Comparison of ENCODE assay signal across 10 cellular contexts in genomic region chr10:55367555-55367954, GRCh38.
"Had no signal": no experiment of that assay in that cellular context is flagged by ENCODE, and none has a peak within 500 bp of the region (broad histone marks: within the 10 kb centered on the region; RNA-seq: fewer than 3 reads in every experiment).

No MANE protein-coding gene starts in this region.

- H3K4me3 Mint-ChIP-seq: H9, HFFc6 had no signal

- H2AFZ ChIP-seq: GM23248 had no signal

- DNase-seq: GM23248, GOT3, H9, HFFc6, KBM-7 had no signal

- H3K27ac ChIP-seq: GM23248, KMS-11 had no signal

- H3K4me3 ChIP-seq: GM23248 had no signal

- H3K4me1 Mint-ChIP-seq: H9, IgD-negative memory B cell had no signal

- H3K9ac ChIP-seq: GM23248, KMS-11 had no signal

- H3K36me3 Mint-ChIP-seq: IgD-negative memory B cell had no signal

- FAIRE-seq: H54, HTR-8/SVneo had no signal

- H3K9me3 Mint-ChIP-seq: H9 had no signal

- H3K27me3 Mint-ChIP-seq: IgD-negative memory B cell had no signal

- H3K27ac Mint-ChIP-seq: H9, HFFc6, IgD-negative memory B cell had no signal

- H3K4me2 ChIP-seq: KMS-11 had no signal

- ATAC-seq: HCT116 had no signal
